ENCODE assay signal across 8 cellular contexts in the genomic region with DNA sequence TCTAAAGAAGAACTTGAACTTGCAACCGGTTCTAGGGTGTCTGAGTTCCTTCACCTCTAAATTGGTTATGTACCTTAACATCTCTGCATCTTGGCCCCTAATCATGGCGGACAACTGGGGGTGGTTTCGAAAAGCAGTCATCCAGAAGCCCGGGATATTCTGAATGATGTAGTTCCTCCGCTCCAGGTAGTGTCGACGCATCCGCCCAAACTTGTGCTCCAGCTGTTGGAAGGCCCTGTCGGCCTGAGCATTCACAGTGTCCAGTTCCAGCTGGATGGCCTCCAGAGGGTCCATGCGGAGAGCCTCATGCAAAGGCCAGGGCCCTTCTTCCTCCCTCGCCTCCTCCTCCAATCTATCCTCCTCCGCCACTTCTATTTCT. TPM values are rescaled to one million over a fixed set of nuclear protein-coding genes. Genes with fewer than 3 reads are reported as not detected.
DNase-seq lines count a peak whose midpoint lies in the region; ATAC-seq and TF ChIP-seq lines count a peak whose summit lies in the region.

No MANE protein-coding gene starts in this region.

- ATAC-seq in HG02840 (IDR thresholded peaks at IDR 0.05; ENCODE audit: low FRiP score, unreplicated experiment): peak; percentile 2
- ATAC-seq in activated CD8-positive, alpha-beta memory T cell treated with anti-CD3 and anti-CD28 coated beads, Interleukin-2, amount 10 ng/mL, durations not matched to agents 7 days and 5 days: no peak
- peak; percentile 28 to 59 (median 54) for ATAC-seq in heart left ventricle

- CTCF ChIA-PET in activated CD8-positive, alpha-beta memory T cell treated with anti-CD3 and anti-CD28 coated beads, Interleukin-2, amount 10 ng/mL, durations not matched to agents 7 days and 5 days (lab: Charles Lee): interaction anchor here (1.0 to 2.8 kb wide), 9 partner anchors 8 to 293 kb away, joined by 3 to 15 read pairs (median 4); no protein-coding TSS in a partner anchor

- H3K9me3 Mint-ChIP-seq in CD14-positive monocyte: no peaks in the 10 kb centered on the region
- no peaks in the 10 kb centered on the region for H3K9me3 Mint-ChIP-seq in activated CD8-positive, alpha-beta memory T cell treated with anti-CD3 and anti-CD28 coated beads, Interleukin-2, amount 10 ng/mL, durations not matched to agents 7 days and 5 days (ENCODE audit: low read depth)

- H3K36me3 Mint-ChIP-seq in CD14-positive monocyte: peaks cover 14 to 21% of the 10 kb centered on the region in 2 donors
- peaks cover 38% of the 10 kb centered on the region for H3K36me3 Mint-ChIP-seq in activated CD8-positive, alpha-beta memory T cell treated with anti-CD3 and anti-CD28 coated beads, Interleukin-2, amount 10 ng/mL, durations not matched to agents 7 days and 5 days

- no peak for TF ChIP-seq CTCF in CD14-positive monocyte (IDR thresholded peaks at IDR 0.05)
- TF ChIP-seq CTCF in heart left ventricle (IDR thresholded peaks at IDR 0.05): no peak

- H3K4me3 Mint-ChIP-seq in CD14-positive monocyte: peak overlapping the region; percentile 96 to 100
- peak overlapping the region; percentile 100 for H3K4me3 Mint-ChIP-seq in activated CD8-positive, alpha-beta memory T cell treated with anti-CD3 and anti-CD28 coated beads, Interleukin-2, amount 10 ng/mL, durations not matched to agents 7 days and 5 days

- peaks cover 8 to 71% (median 57%) of the 10 kb centered on the region in 12 donors for H3K4me1 ChIP-seq in heart left ventricle

- H3K4me3 ChIP-seq in heart left ventricle: peak overlapping the region; percentile 73 to 97 (median 88)

- intact Hi-C loops in CD14-positive monocyte (cut with micrococcal nuclease): loop anchor here in 1 of 2 donors (5.0 kb wide), 1 partner anchor 253 kb away; no protein-coding TSS in a partner anchor
- intact Hi-C loops in heart left ventricle (cut with DNase I): loop anchor here in 5 of 10 donors (1.0 to 10.0 kb wide), 5 partner anchors 25 to 293 kb away; partner anchors contain the start of genes CALHM5 (in 1 of the 5), RWDD1 (in 1 of the 5) and TSPYL4 (in 1 of the 5)

- peaks cover 0 to 2% (median 1%) of the 10 kb centered on the region in 3 donors for H3K27me3 Mint-ChIP-seq in CD14-positive monocyte (ENCODE audit: low read depth in 3 of 3)
- H3K27me3 Mint-ChIP-seq in activated CD8-positive, alpha-beta memory T cell treated with anti-CD3 and anti-CD28 coated beads, Interleukin-2, amount 10 ng/mL, durations not matched to agents 7 days and 5 days: no peaks in the 10 kb centered on the region

- H3K27me3 ChIP-seq in heart left ventricle: no peaks in the 10 kb centered on the region

- WGBS in heart left ventricle, 4 donors: 6 to 9% (median 6%) methylated on average over 12 of the region's 12 CpGs

- peaks cover 43% of the 10 kb centered on the region for H3K4me1 Mint-ChIP-seq in CD14-positive monocyte
- H3K4me1 Mint-ChIP-seq in activated CD8-positive, alpha-beta memory T cell treated with anti-CD3 and anti-CD28 coated beads, Interleukin-2, amount 10 ng/mL, durations not matched to agents 7 days and 5 days: peaks cover 51% of the 10 kb centered on the region

- DNase-seq in CD14-positive monocyte (ENCODE audit: low spot score) (no peak), heart left ventricle (peak; percentile 61 to 79 (median 71)), pulmonary artery endothelial cell (ENCODE audit: low read depth, low spot score) (peak; percentile 1), LoVo (ENCODE audit: low spot score) (no peak), NCI-H446 (lab: John Stamatoyannopoulos, UW) (no peak), iPS-NIHi7 (ENCODE audit: extremely low spot score) (no peak)
- DNase-seq in activated CD8-positive, alpha-beta memory T cell treated with anti-CD3 and anti-CD28 coated beads, Interleukin-2, amount 10 ng/mL, durations not matched to agents 7 days and 5 days: no peak

- H3K27ac Mint-ChIP-seq in CD14-positive monocyte: peak overlapping the region; percentile 98 to 99 (median 99)
- peak overlapping the region; percentile 99 for H3K27ac Mint-ChIP-seq in activated CD8-positive, alpha-beta memory T cell treated with anti-CD3 and anti-CD28 coated beads, Interleukin-2, amount 10 ng/mL, durations not matched to agents 7 days and 5 days

- peak overlapping the region; percentile 89 to 99 (median 97) for H3K27ac ChIP-seq in heart left ventricle

- peaks cover 0 to 33% (median 21%) of the 10 kb centered on the region in 9 donors for H3K36me3 ChIP-seq in heart left ventricle

- H3K9me3 ChIP-seq in heart left ventricle: no peaks in the 10 kb centered on the region

- TF ChIP-seq POLR2A in heart left ventricle (IDR thresholded peaks at IDR 0.05): no peak

RNA-seq across cellular contexts. Expression of gene TSPYL1, which starts 0.9 kb away (rescaled TPM):
- polyA plus RNA-seq in CD14-positive monocyte: 10 to 100 TPM; 19.6 to 20.0 TPM
- total RNA-seq in activated CD8-positive, alpha-beta memory T cell treated with anti-CD3 and anti-CD28 coated beads, Interleukin-2, amount 10 ng/mL, durations not matched to agents 7 days and 5 days: 10 to 100 TPM; 39.5 to 41.3 TPM
- total RNA-seq in heart left ventricle: 100 to 1,000 TPM in 5 of 9 donors, 10 to 100 TPM in 4; 81.5 to 150 (median 103) TPM
- 10 to 100 TPM; 24.8 to 68.5 TPM for polyA plus RNA-seq in heart left ventricle
- total RNA-seq in pulmonary artery endothelial cell: 92.8 and 113 TPM in 2 replicates

RNA-seq across cellular contexts. Expression of gene TSPYL4, which starts 25.0 kb away (rescaled TPM):
- 1 to 10 TPM; 1.8 to 3.6 TPM for polyA plus RNA-seq in CD14-positive monocyte
- total RNA-seq in activated CD8-positive, alpha-beta memory T cell treated with anti-CD3 and anti-CD28 coated beads, Interleukin-2, amount 10 ng/mL, durations not matched to agents 7 days and 5 days: 10 to 100 TPM; 15.1 to 17.3 TPM
- total RNA-seq in heart left ventricle: 10 to 100 TPM; 26.0 to 34.1 (median 30.5) TPM
- 10 to 100 TPM in 1 of 2 donors, 1 to 10 TPM in 1; 8.0 to 52.8 TPM for polyA plus RNA-seq in heart left ventricle
- 11.1 and 14.4 TPM in 2 replicates for total RNA-seq in pulmonary artery endothelial cell

Comparison
In these comparisons a context has a peak if more than half of its experiments do, and no peak if none do; other contexts are left out.
1. DNase-seq: peak in heart left ventricle (5 of 5) and pulmonary artery endothelial cell (single experiment); none in CD14-positive monocyte (single experiment), activated CD8-positive, alpha-beta memory T cell treated with anti-CD3 and anti-CD28 coated beads, Interleukin-2, amount 10 ng/mL, durations not matched to agents 7 days and 5 days (single experiment), LoVo (single experiment), NCI-H446 (0 of 2) and iPS-NIHi7 (single experiment).